12 cellular contexts compared by ENCODE assay signal in genomic region chr1:19606817-19607706, GRCh38. TPM values are rescaled to one million over a fixed set of nuclear protein-coding genes. Genes with fewer than 3 reads are reported as not detected.
DNase-seq lines count a peak whose midpoint lies in the region; ATAC-seq, FAIRE-seq and TF ChIP-seq lines count a peak whose summit lies in the region.
"Had no signal": no experiment of that assay in that cellular context is flagged by ENCODE, and none has a peak within 500 bp of the region (broad histone marks: within the 10 kb centered on the region; RNA-seq: fewer than 3 reads in every experiment).

No MANE protein-coding gene starts in this region.

- ATAC-seq in HG02973 (IDR thresholded peaks at IDR 0.05; ENCODE audit: unreplicated experiment) (no peak), HG02678 (IDR thresholded peaks at IDR 0.05; ENCODE audit: unreplicated experiment) (no peak), HG02642 (IDR thresholded peaks at IDR 0.05; ENCODE audit: poor library complexity, unreplicated experiment) (no peak)
- ATAC-seq: left ventricle myocardium superior had no signal

- no peak overlapping the region for H3K4me3 ChIP-seq in colonic mucosa
- H3K4me3 ChIP-seq: dorsolateral prefrontal cortex had no signal

- peak; percentile 61 for FAIRE-seq in GM19239 (lab: Jason Lieb, UNC)
- FAIRE-seq: TTC549 had no signal

- no peak for TF ChIP-seq CTCF in colonic mucosa (IDR thresholded peaks at IDR 0.05)

- H3K4me3 Mint-ChIP-seq in activated CD4-positive, alpha-beta T cell treated with anti-CD3 and anti-CD28 coated beads, Interleukin-2, amount 10 ng/mL, durations not matched to agents 24 days and 14 days = peak overlapping the region; percentile 41

- no peaks in the 10 kb centered on the region for H3K9me3 ChIP-seq in colonic mucosa

- no peak overlapping the region for H3K9ac ChIP-seq in colonic mucosa (ENCODE audit: low read depth in 2 of 2, low read length in 2 of 2)

- DNase-seq in GM19239 (ENCODE audit: insufficient read length, low spot score) = no peak
- peak; percentile 91 for DNase-seq in activated CD4-positive, alpha-beta T cell treated with anti-CD3 and anti-CD28 coated beads, Interleukin-2, amount 10 ng/mL, durations not matched to agents 24 days and 14 days
- no peak for DNase-seq in colonic mucosa
- DNase-seq in stimulated activated CD4-positive, alpha-beta T cell treated with anti-CD3 and anti-CD28 coated beads, Interleukin-2, amount 100 ng/mL, for 48 hours = peak; percentile 25 to 32
- no peak for DNase-seq in NCI-H748 (lab: John Stamatoyannopoulos, UW; ENCODE audit: unreplicated experiment)
- DNase-seq: dorsolateral prefrontal cortex, left ventricle myocardium superior, NCI-H2171 had no signal

- peak overlapping the region; percentile 65 for H3K27ac Mint-ChIP-seq in activated CD4-positive, alpha-beta T cell treated with anti-CD3 and anti-CD28 coated beads, Interleukin-2, amount 10 ng/mL, durations not matched to agents 24 days and 14 days

- H3K4me1 ChIP-seq in colonic mucosa = peaks cover 13% of the 10 kb centered on the region

- no peaks in the 10 kb centered on the region for H3K36me3 ChIP-seq in colonic mucosa

- H3K36me3 Mint-ChIP-seq in activated CD4-positive, alpha-beta T cell treated with anti-CD3 and anti-CD28 coated beads, Interleukin-2, amount 10 ng/mL, durations not matched to agents 24 days and 14 days (ENCODE audit: low read depth) = peaks cover 34% of the 10 kb centered on the region

- peaks cover 38% of the 10 kb centered on the region for H3K4me1 Mint-ChIP-seq in activated CD4-positive, alpha-beta T cell treated with anti-CD3 and anti-CD28 coated beads, Interleukin-2, amount 10 ng/mL, durations not matched to agents 24 days and 14 days

- no peaks in the 10 kb centered on the region for H3K9me3 Mint-ChIP-seq in activated CD4-positive, alpha-beta T cell treated with anti-CD3 and anti-CD28 coated beads, Interleukin-2, amount 10 ng/mL, durations not matched to agents 24 days and 14 days

- H3K27me3 Mint-ChIP-seq in activated CD4-positive, alpha-beta T cell treated with anti-CD3 and anti-CD28 coated beads, Interleukin-2, amount 10 ng/mL, durations not matched to agents 24 days and 14 days = no peaks in the 10 kb centered on the region

- peak overlapping the region; percentile 18 for H3K27ac ChIP-seq in colonic mucosa

- no peaks in the 10 kb centered on the region for H3K27me3 ChIP-seq in colonic mucosa
- H3K27me3 ChIP-seq: dorsolateral prefrontal cortex had no signal

- intact Hi-C loops in activated CD4-positive, alpha-beta T cell treated with anti-CD3 and anti-CD28 coated beads, Interleukin-2, amount 10 ng/mL, durations not matched to agents 24 days and 14 days (cut with micrococcal nuclease) = no loop called here
- intact Hi-C loops in colonic mucosa (cut with DNase I) = no loop called here

RNA-seq across cellular contexts. Expression of gene NBL1, which starts 37.0 kb away (rescaled TPM):
- 51.7 and 54.1 TPM in 2 replicates for total RNA-seq in activated CD4-positive, alpha-beta T cell treated with anti-CD3 and anti-CD28 coated beads, Interleukin-2, amount 10 ng/mL, durations not matched to agents 24 days and 14 days
- 100 to 1,000 TPM; 340 to 393 TPM for total RNA-seq in colonic mucosa

RNA-seq across cellular contexts. Expression of gene HTR6, which starts 57.6 kb away (rescaled TPM):
- not detected in 2 replicates for total RNA-seq in activated CD4-positive, alpha-beta T cell treated with anti-CD3 and anti-CD28 coated beads, Interleukin-2, amount 10 ng/mL, durations not matched to agents 24 days and 14 days
- total RNA-seq in colonic mucosa = not detected
- total RNA-seq: left ventricle myocardium superior had no signal

Comparison
In these comparisons a context has a peak if more than half of its experiments do, and no peak if none do; other contexts are left out.
1. DNase-seq: peak in activated CD4-positive, alpha-beta T cell treated with anti-CD3 and anti-CD28 coated beads, Interleukin-2, amount 10 ng/mL, durations not matched to agents 24 days and 14 days (single experiment) and stimulated activated CD4-positive, alpha-beta T cell treated with anti-CD3 and anti-CD28 coated beads, Interleukin-2, amount 100 ng/mL, for 48 hours (2 of 2); none in GM19239 (single experiment), colonic mucosa (single experiment) and NCI-H748 (single experiment).